8 cellular contexts compared by ENCODE assay signal in genomic region chr18:712401-713134, GRCh38. TPM values are rescaled to one million over a fixed set of nuclear protein-coding genes. Genes with fewer than 3 reads are reported as not detected.
DNase-seq lines count a peak whose midpoint lies in the region; ATAC-seq and TF ChIP-seq lines count a peak whose summit lies in the region.

ENOSF1 (minus strand) TSS chr18:712630; CDS start chr18:712587, 43 bp downstream.

- no peaks in the 10 kb centered on the region for H3K9me3 ChIP-seq in colonic mucosa

- H3K27me3 ChIP-seq in colonic mucosa, result no peaks in the 10 kb centered on the region
- no peaks in the 10 kb centered on the region for H3K27me3 ChIP-seq in layer of hippocampus (ENCODE audit: control insufficient read depth, insufficient read depth, low read length)

- DNase-seq in NCI-H748 (lab: John Stamatoyannopoulos, UW; ENCODE audit: unreplicated experiment) (peak; percentile 81), NCI-H748 treated with DMSO at 0.1 percent for 48 hours (lab: John Stamatoyannopoulos, UW) (no peak), NCI-H2171 (lab: John Stamatoyannopoulos, UW) (peak; percentile 75), colonic mucosa (peak; percentile 92)
- DNase-seq in activated CD4-positive, alpha-beta T cell treated with anti-CD3 and anti-CD28 coated beads for 4 hours, result peak; percentile 77 to 79
- DNase-seq in stimulated activated CD4-positive, alpha-beta T cell treated with anti-CD3 and anti-CD28 coated beads, Interleukin-1b, Interleukin-23, amount 100 ng/mL, for 4 hours (ENCODE audit: low read depth in 2 of 2), result peak; percentile 73 to 82

- peak within 1 kb of the TSS; percentile 54 for H3K4me3 ChIP-seq in colonic mucosa

- TF ChIP-seq CTCF in colonic mucosa (IDR thresholded peaks at IDR 0.05), result peak; percentile 92

- H3K27ac ChIP-seq in colonic mucosa (peak within 1 kb of the TSS; percentile 62), layer of hippocampus (ENCODE audit: low read depth, low read length) (peak within 1 kb of the TSS; percentile 66)

- H3K36me3 ChIP-seq in colonic mucosa, result no peaks in the 10 kb centered on the region

- no peaks in the 10 kb centered on the region for H3K4me1 ChIP-seq in colonic mucosa

- peak; percentile 69 for ATAC-seq in HG02870 (IDR thresholded peaks at IDR 0.05; ENCODE audit: unreplicated experiment)

- peak within 1 kb of the TSS; percentile 76 to 86 for H3K9ac ChIP-seq in colonic mucosa (ENCODE audit: low read depth in 2 of 2, low read length in 2 of 2)

- intact Hi-C loops in colonic mucosa (cut with DNase I), result no loop called here

RNA-seq across cellular contexts. Expression of gene ENOSF1, which starts in this region (rescaled TPM):
- total RNA-seq in colonic mucosa, result 100 to 1,000 TPM in 1 of 2 donors, 10 to 100 TPM in 1; 51.7 to 103 TPM
